Comparison of ENCODE assay signal across 12 cellular contexts in genomic region chr17:67559381-67559966, GRCh38.
DNase-seq lines count a peak whose midpoint lies in the region; ATAC-seq and TF ChIP-seq lines count a peak whose summit lies in the region.
"Had no signal": no experiment of that assay in that cellular context is flagged by ENCODE, and none has a peak within 500 bp of the region (broad histone marks: within the 10 kb centered on the region; RNA-seq: fewer than 3 reads in every experiment).

No MANE protein-coding gene starts in this region.

- no peak overlapping the region for H3K4me3 Mint-ChIP-seq in activated CD8-positive, alpha-beta T cell treated with anti-CD3 and anti-CD28 coated beads for 36 hours
- H3K4me3 Mint-ChIP-seq in activated CD8-positive, alpha-beta T cell treated with anti-CD3 and anti-CD28 coated beads, Interleukin-2, amount 10 ng/mL, durations not matched to agents 7 days and 5 days = no peak overlapping the region
- H3K4me3 Mint-ChIP-seq: activated naive CD8-positive, alpha-beta T cell treated with anti-CD3 and anti-CD28 coated beads, Interleukin-2, amount 10 ng/mL, durations not matched to agents 7 days and 5 days had no signal

- no peak overlapping the region for H3K9ac ChIP-seq in KMS-11
- H3K9ac ChIP-seq in colonic mucosa (ENCODE audit: low read depth in 2 of 2, low read length in 2 of 2) = no peak overlapping the region
- H3K9ac ChIP-seq: BLaER1 had no signal

- peak; percentile 20 for TF ChIP-seq CTCF in activated CD8-positive, alpha-beta T cell treated with anti-CD3 and anti-CD28 coated beads for 36 hours (IDR thresholded peaks at IDR 0.05)
- TF ChIP-seq CTCF in KMS-11 (conservative IDR thresholded peaks at IDR 0.05; ENCODE audit: low read depth, low read length) (peak; percentile 53; the same call in 1 of the 2 replicates), colonic mucosa (IDR thresholded peaks at IDR 0.05) (peak; percentile 41), retinal pigment epithelial cell (conservative IDR thresholded peaks at IDR 0.05; ENCODE audit: low read depth, low read length) (peak; percentile 34)

- ATAC-seq in activated CD8-positive, alpha-beta T cell treated with anti-CD3 and anti-CD28 coated beads for 36 hours = no peak
- ATAC-seq in activated CD8-positive, alpha-beta T cell treated with anti-CD3 and anti-CD28 coated beads, Interleukin-2, amount 10 ng/mL, durations not matched to agents 7 days and 5 days = no peak
- ATAC-seq in esophagus mucosa (no peak), Right ventricle myocardium superior (ENCODE audit: poor library complexity) (no peak)

- peaks cover 6% of the 10 kb centered on the region for H3K9me3 Mint-ChIP-seq in activated CD8-positive, alpha-beta T cell treated with anti-CD3 and anti-CD28 coated beads for 36 hours
- no peaks in the 10 kb centered on the region for H3K9me3 Mint-ChIP-seq in activated CD8-positive, alpha-beta T cell treated with anti-CD3 and anti-CD28 coated beads, Interleukin-2, amount 10 ng/mL, durations not matched to agents 7 days and 5 days (ENCODE audit: insufficient read depth)

- no peak overlapping the region for H3K4me2 ChIP-seq in KMS-11
- H3K4me2 ChIP-seq: BLaER1 had no signal

- H3K36me3 ChIP-seq in KMS-11 (ENCODE audit: insufficient read depth) = no peaks in the 10 kb centered on the region
- no peaks in the 10 kb centered on the region for H3K36me3 ChIP-seq in colonic mucosa

- H3K4me1 ChIP-seq in KMS-11 (ENCODE audit: low read depth, poor library complexity, severe bottlenecking) (peaks cover 14% of the 10 kb centered on the region), colonic mucosa (no peaks in the 10 kb centered on the region)
- H3K4me1 ChIP-seq: BLaER1 had no signal

- no peaks in the 10 kb centered on the region for H4K20me1 ChIP-seq in KMS-11 (ENCODE audit: insufficient read depth)
- H4K20me1 ChIP-seq: BLaER1 had no signal

- POLR2A ChIA-PET in activated CD8-positive, alpha-beta T cell treated with anti-CD3 and anti-CD28 coated beads for 36 hours (lab: Charles Lee) = interaction anchor here (1.0 kb wide), 1 partner anchor 27 kb away, joined by 3 read pairs; no protein-coding TSS in a partner anchor
- POLR2A ChIA-PET in activated CD8-positive, alpha-beta T cell treated with anti-CD3 and anti-CD28 coated beads, Interleukin-2, amount 10 ng/mL, durations not matched to agents 7 days and 5 days (lab: Charles Lee) = no interaction called here

- CTCF ChIA-PET in activated CD8-positive, alpha-beta T cell treated with anti-CD3 and anti-CD28 coated beads for 36 hours (lab: Charles Lee) = interaction anchor here (0.9 to 2.3 kb wide), 7 partner anchors 10 to 185 kb away, joined by 3 to 12 read pairs (median 5); no protein-coding TSS in a partner anchor
- CTCF ChIA-PET in activated CD8-positive, alpha-beta T cell treated with anti-CD3 and anti-CD28 coated beads, Interleukin-2, amount 10 ng/mL, durations not matched to agents 7 days and 5 days (lab: Charles Lee) = interaction anchor here (0.5 to 1.5 kb wide), 3 partner anchors 128 to 1131 kb away, joined by 3 read pairs; no protein-coding TSS in a partner anchor

- peaks cover 28% of the 10 kb centered on the region for H3K36me3 Mint-ChIP-seq in activated CD8-positive, alpha-beta T cell treated with anti-CD3 and anti-CD28 coated beads for 36 hours (ENCODE audit: low read depth)
- peaks cover 33% of the 10 kb centered on the region for H3K36me3 Mint-ChIP-seq in activated CD8-positive, alpha-beta T cell treated with anti-CD3 and anti-CD28 coated beads, Interleukin-2, amount 10 ng/mL, durations not matched to agents 7 days and 5 days (ENCODE audit: low read depth)

- peaks cover 7% of the 10 kb centered on the region for H3K4me1 Mint-ChIP-seq in activated CD8-positive, alpha-beta T cell treated with anti-CD3 and anti-CD28 coated beads for 36 hours (ENCODE audit: low read depth)
- H3K4me1 Mint-ChIP-seq in activated CD8-positive, alpha-beta T cell treated with anti-CD3 and anti-CD28 coated beads, Interleukin-2, amount 10 ng/mL, durations not matched to agents 7 days and 5 days (ENCODE audit: low read depth) = no peaks in the 10 kb centered on the region
- H3K4me1 Mint-ChIP-seq: activated naive CD8-positive, alpha-beta T cell treated with anti-CD3 and anti-CD28 coated beads, Interleukin-2, amount 10 ng/mL, durations not matched to agents 7 days and 5 days had no signal

- no peak overlapping the region for H2AFZ ChIP-seq in KMS-11 (ENCODE audit: low read depth)

- no peaks in the 10 kb centered on the region for H3K9me3 ChIP-seq in colonic mucosa

- no peaks in the 10 kb centered on the region for H3K27me3 Mint-ChIP-seq in activated CD8-positive, alpha-beta T cell treated with anti-CD3 and anti-CD28 coated beads for 36 hours
- no peaks in the 10 kb centered on the region for H3K27me3 Mint-ChIP-seq in activated CD8-positive, alpha-beta T cell treated with anti-CD3 and anti-CD28 coated beads, Interleukin-2, amount 10 ng/mL, durations not matched to agents 7 days and 5 days (ENCODE audit: low read depth)
- H3K27me3 Mint-ChIP-seq: activated naive CD8-positive, alpha-beta T cell treated with anti-CD3 and anti-CD28 coated beads, Interleukin-2, amount 10 ng/mL, durations not matched to agents 7 days and 5 days had no signal

- peak; percentile 15 for DNase-seq in activated CD8-positive, alpha-beta T cell treated with anti-CD3 and anti-CD28 coated beads for 36 hours
- no peak for DNase-seq in activated CD8-positive, alpha-beta T cell treated with anti-CD3 and anti-CD28 coated beads, Interleukin-2, amount 10 ng/mL, durations not matched to agents 7 days and 5 days
- no peak for DNase-seq in colonic mucosa
- DNase-seq in retinal pigment epithelial cell (ENCODE audit: low read depth) = no peak
- DNase-seq in activated effector memory CD4-positive, alpha-beta T cell treated with anti-CD3 and anti-CD28 coated beads, Interleukin-2, amount 50 U/mL, for 16 hours = no peak
- DNase-seq in Right ventricle myocardium superior = no peak
- DNase-seq: activated naive CD8-positive, alpha-beta T cell treated with anti-CD3 and anti-CD28 coated beads, Interleukin-2, amount 10 ng/mL, durations not matched to agents 7 days and 5 days; NCI-H226; T1000 had no signal

- H3K27ac ChIP-seq in KMS-11 (no peak overlapping the region), colonic mucosa (no peak overlapping the region)
- H3K27ac ChIP-seq: BLaER1 had no signal

- no peaks in the 10 kb centered on the region for H3K27me3 ChIP-seq in KMS-11 (ENCODE audit: insufficient read depth, low read depth)
- H3K27me3 ChIP-seq in colonic mucosa = no peaks in the 10 kb centered on the region
- H3K27me3 ChIP-seq: BLaER1 had no signal

- intact Hi-C loops in activated CD8-positive, alpha-beta T cell treated with anti-CD3 and anti-CD28 coated beads for 36 hours (cut with micrococcal nuclease) = no loop called here
- intact Hi-C loops in colonic mucosa (cut with DNase I) (no loop called here), Right ventricle myocardium superior (cut with DNase I) (no loop called here)

- peak overlapping the region; percentile 1 for H3K27ac Mint-ChIP-seq in activated CD8-positive, alpha-beta T cell treated with anti-CD3 and anti-CD28 coated beads for 36 hours
- no peak overlapping the region for H3K27ac Mint-ChIP-seq in activated CD8-positive, alpha-beta T cell treated with anti-CD3 and anti-CD28 coated beads, Interleukin-2, amount 10 ng/mL, durations not matched to agents 7 days and 5 days
- H3K27ac Mint-ChIP-seq: activated naive CD8-positive, alpha-beta T cell treated with anti-CD3 and anti-CD28 coated beads, Interleukin-2, amount 10 ng/mL, durations not matched to agents 7 days and 5 days had no signal

- H3K4me3 ChIP-seq in KMS-11 (IDR thresholded peaks at IDR 0.05; ENCODE audit: insufficient read depth, low read depth, low read length) (no peak overlapping the region), colonic mucosa (no peak overlapping the region), retinal pigment epithelial cell (ENCODE audit: low read length) (no peak overlapping the region)
- H3K4me3 ChIP-seq: BLaER1 had no signal

- H3K79me2 ChIP-seq in KMS-11 (ENCODE audit: insufficient read depth, low read depth) = no peaks in the 10 kb centered on the region
